8 cellular contexts compared by ENCODE assay signal in genomic region chr18:13726972-13727331, GRCh38.
A peak's percentile ranks its signal among the peaks of the same experiment; 100 is the strongest.
DNase-seq lines count a peak whose midpoint lies in the region; ATAC-seq, FAIRE-seq and TF ChIP-seq lines count a peak whose summit lies in the region.

No MANE protein-coding gene starts in this region.

- H3K4me3 ChIP-seq in DOHH2 (ENCODE audit: low read length) (peak overlapping the region; percentile 94), KMS-11 (IDR thresholded peaks at IDR 0.05; ENCODE audit: insufficient read depth, low read depth, low read length) (no peak overlapping the region), fibroblast of mammary gland (ENCODE audit: control insufficient read depth, low read depth, low read length) (peak overlapping the region; percentile 92), neuron (ENCODE audit: low read length) (peak overlapping the region; percentile 61)

- TF ChIP-seq CTCF in DOHH2 (IDR thresholded peaks at IDR 0.05; ENCODE audit: low read depth, low read length, poor library complexity, severe bottlenecking) (no peak), KMS-11 (conservative IDR thresholded peaks at IDR 0.05; ENCODE audit: low read depth, low read length) (no peak), fibroblast of mammary gland (conservative IDR thresholded peaks at IDR 0.05; ENCODE audit: control insufficient read depth, insufficient read depth, low read depth, low read length) (no peak)

- no peak for FAIRE-seq in urothelium cell line (lab: Jason Lieb, UNC)

- peak; percentile 12 for ATAC-seq in GM21529 (IDR thresholded peaks at IDR 0.05; ENCODE audit: unreplicated experiment)

- H2AFZ ChIP-seq in KMS-11 (ENCODE audit: low read depth), result peak overlapping the region; percentile 84
- peak overlapping the region; percentile 96 for H2AFZ ChIP-seq in neuron (ENCODE audit: low read depth, low read length)

- H3F3A ChIP-seq in DOHH2 (ENCODE audit: control insufficient read depth, insufficient read depth), result no peaks in the 10 kb centered on the region

- peak overlapping the region; percentile 90 for H3K9ac ChIP-seq in KMS-11

- H3K4me2 ChIP-seq in DOHH2 (ENCODE audit: low read length), result peak overlapping the region; percentile 92
- peak overlapping the region; percentile 85 for H3K4me2 ChIP-seq in KMS-11

- DNase-seq in activated CD8-positive, alpha-beta memory T cell treated with anti-CD3 and anti-CD28 coated beads, Interleukin-2, amount 50 U/mL, for 48 hours, result peak; percentile 74
- DNase-seq in fibroblast of mammary gland (ENCODE audit: low read depth), result peak; percentile 57
- peak; percentile 66 for DNase-seq in urothelium cell line (ENCODE audit: low spot score)
- no peak for DNase-seq in GDM1 (lab: John Stamatoyannopoulos, UW)

- H3K27ac ChIP-seq in DOHH2 (ENCODE audit: low read depth, low read length) (peak overlapping the region; percentile 32), KMS-11 (peak overlapping the region; percentile 82)

- peaks cover 97% of the 10 kb centered on the region for H3K79me2 ChIP-seq in DOHH2 (ENCODE audit: control insufficient read depth, low read length)
- H3K79me2 ChIP-seq in KMS-11 (ENCODE audit: insufficient read depth, low read depth), result peaks cover 76% of the 10 kb centered on the region

- H3K4me1 ChIP-seq in DOHH2 (ENCODE audit: control insufficient read depth, low read length), result peaks cover 38% of the 10 kb centered on the region
- peaks cover 29% of the 10 kb centered on the region for H3K4me1 ChIP-seq in KMS-11 (ENCODE audit: low read depth, poor library complexity, severe bottlenecking)
- peaks cover 18% of the 10 kb centered on the region for H3K4me1 ChIP-seq in neuron (ENCODE audit: insufficient read depth, low read length)

- H3K36me3 ChIP-seq in DOHH2 (ENCODE audit: control insufficient read depth, low read length), result peaks cover 39% of the 10 kb centered on the region
- H3K36me3 ChIP-seq in KMS-11 (ENCODE audit: insufficient read depth), result no peaks in the 10 kb centered on the region
- no peaks in the 10 kb centered on the region for H3K36me3 ChIP-seq in neuron (ENCODE audit: insufficient read depth, low read length)

- no peaks in the 10 kb centered on the region for H3K9me2 ChIP-seq in DOHH2 (replicated peaks; ENCODE audit: control insufficient read depth, low read length)

- H3K9me3 ChIP-seq in DOHH2 (ENCODE audit: control insufficient read depth, insufficient read depth, low read length) (no peaks in the 10 kb centered on the region), neuron (ENCODE audit: low read length) (no peaks in the 10 kb centered on the region)

- H3K27me3 ChIP-seq in DOHH2 (ENCODE audit: control insufficient read depth, low read length) (no peaks in the 10 kb centered on the region), KMS-11 (ENCODE audit: insufficient read depth, low read depth) (no peaks in the 10 kb centered on the region), neuron (ENCODE audit: insufficient read depth, low read length) (no peaks in the 10 kb centered on the region)

- peaks cover 8% of the 10 kb centered on the region; the same call in 1 of the 2 replicates for H4K20me1 ChIP-seq in DOHH2 (ENCODE audit: control insufficient read depth, insufficient read depth, low read depth, low read length)
- H4K20me1 ChIP-seq in KMS-11 (ENCODE audit: insufficient read depth), result no peaks in the 10 kb centered on the region; the same call in 1 of the 2 replicates
